In genomic region chr5:65803699-65804426, GRCh38 we compare ENCODE assay signal across 17 cellular contexts.
DNase-seq lines count a peak whose midpoint lies in the region; ATAC-seq, FAIRE-seq and TF ChIP-seq lines count a peak whose summit lies in the region.
"Had no signal": no experiment of that assay in that cellular context is flagged by ENCODE, and none has a peak within 500 bp of the region (broad histone marks: within the 10 kb centered on the region; RNA-seq: fewer than 3 reads in every experiment).

No MANE protein-coding gene starts in this region.

- TF ChIP-seq EP300 in SK-N-SH (IDR thresholded peaks at IDR 0.05; ENCODE audit: borderline replicate concordance in 1 of 2, low read depth in 1 of 2, low read length in 1 of 2) (no peak), GM12878 (IDR thresholded peaks at IDR 0.05; ENCODE audit: borderline replicate concordance in 1 of 2, control insufficient read depth in 1 of 2, low read depth in 2 of 2, low read length in 2 of 2) (no peak), upper lobe of left lung (IDR thresholded peaks at IDR 0.05) (no peak)

- peak overlapping the region; percentile 41 for H3K4me3 Mint-ChIP-seq in natural killer cell treated with Interleukin-12 subunit alpha and Interleukin-12 subunit beta and Interleukin-15 and Interleukin-18, amount 100 ng/mL, for 72 hours
- H3K4me3 Mint-ChIP-seq in natural killer cell = no peak overlapping the region
- H3K4me3 Mint-ChIP-seq: dendritic cell treated with granulocyte-macrophage colony-stimulating factor and Interleukin-4, amounts not matched to agents 40 ng/mL and 50 ng/mL, for 4 days; WTC11 had no signal

- no peak overlapping the region for H3K27ac Mint-ChIP-seq in natural killer cell treated with Interleukin-12 subunit alpha and Interleukin-12 subunit beta and Interleukin-15 and Interleukin-18, amount 100 ng/mL, for 72 hours
- H3K27ac Mint-ChIP-seq in natural killer cell = no peak overlapping the region
- H3K27ac Mint-ChIP-seq: dendritic cell treated with granulocyte-macrophage colony-stimulating factor and Interleukin-4, amounts not matched to agents 40 ng/mL and 50 ng/mL, for 4 days; WTC11 had no signal

- TF ChIP-seq POLR2A in GM12878 (IDR thresholded peaks at IDR 0.05; ENCODE audit: low read depth, low read length) = no peak
- TF ChIP-seq POLR2A in upper lobe of left lung (IDR thresholded peaks at IDR 0.05) = no peak

- H3K79me2 ChIP-seq in SK-N-SH (ENCODE audit: insufficient read depth) (no peaks in the 10 kb centered on the region), GM12878 (ENCODE audit: control insufficient read depth, insufficient read depth, low read length) (no peaks in the 10 kb centered on the region)

- CTCF ChIA-PET in SK-N-SH (lab: Yijun Ruan, JAX) = interaction anchor here (1.3 to 1.4 kb wide), 2 partner anchors 22 to 367 kb away, joined by 3 read pairs; no protein-coding TSS in a partner anchor
- CTCF ChIA-PET in GM12878 (lab: Yijun Ruan, JAX) = interaction anchor here (1.0 to 1.8 kb wide), 2 partner anchors 14 to 15 kb away, joined by 3 read pairs; no protein-coding TSS in a partner anchor

- H3K4me1 ChIP-seq in SK-N-SH (ENCODE audit: control insufficient read depth in 1 of 2, insufficient read depth in 2 of 2, low read depth in 1 of 2, low read length in 1 of 2) (peaks cover 0 to 3% of the 10 kb centered on the region in 2 experiments; a peak in 2 of 4 replicates), GM12878 (ENCODE audit: control insufficient read depth, insufficient read depth, low read length) (no peaks in the 10 kb centered on the region), upper lobe of left lung (no peaks in the 10 kb centered on the region), right atrium auricular region (no peaks in the 10 kb centered on the region)

- TF ChIP-seq RAD21 in SK-N-SH (IDR thresholded peaks at IDR 0.05; ENCODE audit: low read length) = no peak
- no peak for TF ChIP-seq RAD21 in GM12878 (IDR thresholded peaks at IDR 0.05; ENCODE audit: insufficient read depth, low read depth, low read length)

- no peak for DNase-seq in natural killer cell treated with Interleukin-12 subunit alpha and Interleukin-12 subunit beta and Interleukin-15 and Interleukin-18, amount 100 ng/mL, for 72 hours (ENCODE audit: low spot score)
- DNase-seq in natural killer cell (no peak), SK-N-SH (no peak), GM12878 (ENCODE audit: low read depth, low spot score) (no peak), upper lobe of left lung (peak in 1 of 2 donors; percentile 42), right atrium auricular region (ENCODE audit: low spot score) (no peak)
- DNase-seq: DMS79; NCI-H187; NCI-H69; stimulated activated CD4-positive, alpha-beta T cell treated with anti-CD3 and anti-CD28 coated beads, Interleukin-4, amount 100 ng/mL, for 24 hours; stimulated activated naive CD4-positive, alpha-beta T cell treated with Interleukin-2 at 50 U/mL for 16 hours had no signal

- peaks cover 14 to 25% of the 10 kb centered on the region in 2 donors for H3K4me1 Mint-ChIP-seq in natural killer cell treated with Interleukin-12 subunit alpha and Interleukin-12 subunit beta and Interleukin-15 and Interleukin-18, amount 100 ng/mL, for 72 hours (ENCODE audit: low read depth in 2 of 2)
- peaks cover 6 to 10% of the 10 kb centered on the region in 2 donors for H3K4me1 Mint-ChIP-seq in natural killer cell
- H3K4me1 Mint-ChIP-seq: WTC11 had no signal

- ATAC-seq in natural killer cell treated with Interleukin-12 subunit alpha and Interleukin-12 subunit beta and Interleukin-15 and Interleukin-18, amount 100 ng/mL, for 72 hours = peak; percentile 61
- ATAC-seq in natural killer cell = no peak
- peak; percentile 65 for ATAC-seq in GM12878
- ATAC-seq in upper lobe of left lung (ENCODE audit: low FRiP score in 2 of 2) = peak; percentile 17 to 28
- ATAC-seq in GM21576 (IDR thresholded peaks at IDR 0.05; ENCODE audit: unreplicated experiment) = no peak
- no peak for ATAC-seq in HG02678 (IDR thresholded peaks at IDR 0.05; ENCODE audit: unreplicated experiment)
- ATAC-seq: WTC11 had no signal

- no peak for TF ChIP-seq CTCF in natural killer cell (IDR thresholded peaks at IDR 0.05)
- TF ChIP-seq CTCF in SK-N-SH (IDR thresholded peaks at IDR 0.05) = no peak
- TF ChIP-seq CTCF in GM12878 (IDR thresholded peaks at IDR 0.05 in 2 of 3, conservative IDR thresholded peaks at IDR 0.05 in 1 of 3; ENCODE audit: control insufficient read depth in 2 of 3, extremely low read depth in 1 of 3, insufficient read depth in 1 of 3, low read depth in 3 of 3, low read length in 3 of 3) = no peak
- no peak for TF ChIP-seq CTCF in upper lobe of left lung (IDR thresholded peaks at IDR 0.05)
- no peak for TF ChIP-seq CTCF in right atrium auricular region (IDR thresholded peaks at IDR 0.05)

- peaks cover 9% of the 10 kb centered on the region for H3K36me3 Mint-ChIP-seq in natural killer cell treated with Interleukin-12 subunit alpha and Interleukin-12 subunit beta and Interleukin-15 and Interleukin-18, amount 100 ng/mL, for 72 hours
- H3K36me3 Mint-ChIP-seq in natural killer cell = no peaks in the 10 kb centered on the region

- WGBS in SK-N-SH (ENCODE audit: low lambda C conversion rate) = 89% methylated on average over 5 of the region's 5 CpGs
- WGBS in GM12878 (ENCODE audit: insufficient coverage, insufficient replicate concordance, low lambda C conversion rate, missing lambda C conversion rate) = 79% methylated on average over 5 of the region's 5 CpGs
- WGBS in upper lobe of left lung, 2 donors = 73 to 85% methylated on average over 2 to 5 of the region's 5 CpGs

- peak; percentile 38 for FAIRE-seq in GM12878 (lab: Jason Lieb, UNC)
- FAIRE-seq: frontal cortex, islet of Langerhans had no signal

- BruUV-seq in GM12878 (replicated peaks; lab: Mats Ljungman, UMichigan) = no TSS peak

- H3K4me2 ChIP-seq in SK-N-SH (no peak overlapping the region), GM12878 (ENCODE audit: control insufficient read depth, insufficient read depth) (no peak overlapping the region)

- H2AFZ ChIP-seq in SK-N-SH (ENCODE audit: low read depth) (no peak overlapping the region), GM12878 (ENCODE audit: control insufficient read depth, low read depth, low read length) (no peak overlapping the region)

- H3K27me3 Mint-ChIP-seq in natural killer cell treated with Interleukin-12 subunit alpha and Interleukin-12 subunit beta and Interleukin-15 and Interleukin-18, amount 100 ng/mL, for 72 hours = no peaks in the 10 kb centered on the region
- H3K27me3 Mint-ChIP-seq in natural killer cell (ENCODE audit: low read depth in 2 of 2) = no peaks in the 10 kb centered on the region
- H3K27me3 Mint-ChIP-seq: dendritic cell treated with granulocyte-macrophage colony-stimulating factor and Interleukin-4, amounts not matched to agents 40 ng/mL and 50 ng/mL, for 4 days had no signal

- H3F3A ChIP-seq in SK-N-SH (replicated peaks; ENCODE audit: insufficient read depth) = peaks cover 17% of the 10 kb centered on the region

- H4K20me1 ChIP-seq in SK-N-SH (ENCODE audit: insufficient read depth) (no peaks in the 10 kb centered on the region), GM12878 (ENCODE audit: control insufficient read depth, insufficient read depth) (no peaks in the 10 kb centered on the region)

- no peaks in the 10 kb centered on the region for H3K9me3 ChIP-seq in SK-N-SH
- H3K9me3 ChIP-seq in GM12878 (replicated peaks; ENCODE audit: control insufficient read depth, insufficient read depth, low read length) = peaks cover 11% of the 10 kb centered on the region; the same call in 2 of the 3 replicates
- H3K9me3 ChIP-seq in upper lobe of left lung = peaks cover 0 to 3% (median 0%) of the 10 kb centered on the region in 4 donors
- H3K9me3 ChIP-seq in right atrium auricular region = no peaks in the 10 kb centered on the region

- intact Hi-C loops in natural killer cell (cut with micrococcal nuclease) = no loop called here
- intact Hi-C loops in GM12878 (cut with micrococcal nuclease; ENCODE audit: unreplicated experiment) = no loop called here

- POLR2A ChIA-PET in SK-N-SH (lab: Yijun Ruan, JAX) = no interaction called here
- POLR2A ChIA-PET in GM12878 (lab: Charles Lee) = interaction anchor here (0.5 kb wide), 1 partner anchor 13 kb away, joined by 4 read pairs; no protein-coding TSS in a partner anchor

- H3K9ac ChIP-seq in SK-N-SH = no peak overlapping the region
- no peak overlapping the region for H3K9ac ChIP-seq in GM12878 (ENCODE audit: control insufficient read depth, insufficient read depth, low read length)

- H3K27me3 ChIP-seq in SK-N-SH (ENCODE audit: insufficient read depth) (no peaks in the 10 kb centered on the region), GM12878 (replicated peaks in 1 of 2; ENCODE audit: control insufficient read depth in 2 of 2, insufficient read depth in 2 of 2, low read length in 1 of 2) (no peaks in the 10 kb centered on the region), upper lobe of left lung (no peaks in the 10 kb centered on the region), right atrium auricular region (no peaks in the 10 kb centered on the region)

- H3K4me3 ChIP-seq in SK-N-SH (ENCODE audit: low read depth in 2 of 2, low read length in 1 of 2) = no peak overlapping the region
- H3K4me3 ChIP-seq in GM12878 = no peak overlapping the region
- H3K4me3 ChIP-seq in upper lobe of left lung = no peak overlapping the region
- no peak overlapping the region for H3K4me3 ChIP-seq in right atrium auricular region

- H3K27ac ChIP-seq in SK-N-SH (ENCODE audit: low read depth in 2 of 2, low read length in 1 of 2) (no peak overlapping the region), GM12878 (ENCODE audit: control insufficient read depth, insufficient read depth) (no peak overlapping the region), upper lobe of left lung (no peak overlapping the region), right atrium auricular region (no peak overlapping the region)

- in situ Hi-C loops in GM12878 (cut with MboI) = no loop called here

- peaks cover 2 to 22% of the 10 kb centered on the region in 2 experiments for H3K36me3 ChIP-seq in SK-N-SH (replicated peaks in 1 of 2; ENCODE audit: control insufficient read depth in 1 of 2, insufficient read depth in 2 of 2, low read length in 1 of 2)
- no peaks in the 10 kb centered on the region; a peak in 1 of 4 replicates for H3K36me3 ChIP-seq in GM12878 (ENCODE audit: control insufficient read depth in 2 of 2, insufficient read depth in 2 of 2, low read length in 1 of 2)
- no peaks in the 10 kb centered on the region for H3K36me3 ChIP-seq in upper lobe of left lung
- H3K36me3 ChIP-seq in right atrium auricular region = no peaks in the 10 kb centered on the region

- no peaks in the 10 kb centered on the region for H3K9me2 ChIP-seq in SK-N-SH

- SMC1A ChIA-PET in GM12878 (lab: Charles Lee; ENCODE audit: uncharacterized antibody, unreplicated experiment) = interaction anchor here (1.8 kb wide), 1 partner anchor 12 kb away, joined by 5 read pairs; no protein-coding TSS in a partner anchor

- RAD21 ChIA-PET in GM12878 (lab: Charles Lee; ENCODE audit: unreplicated experiment) = no interaction called here

- H3K9me3 Mint-ChIP-seq in natural killer cell treated with Interleukin-12 subunit alpha and Interleukin-12 subunit beta and Interleukin-15 and Interleukin-18, amount 100 ng/mL, for 72 hours = no peaks in the 10 kb centered on the region
- no peaks in the 10 kb centered on the region for H3K9me3 Mint-ChIP-seq in natural killer cell
- H3K9me3 Mint-ChIP-seq: WTC11 had no signal

TF ChIP-seq in GM12878, 131 proteins besides CTCF, POLR2A, EP300 and RAD21 (continues in another document):
- TF ChIP-seq KDM1A (IDR thresholded peaks at IDR 0.05; ENCODE audit: borderline replicate concordance) (no peak), TBL1XR1 (IDR thresholded peaks at IDR 0.05; ENCODE audit: low read depth, low read length) (no peak)

Comparison
In these comparisons a context has a peak if more than half of its experiments do, and no peak if none do; other contexts are left out.
1. ATAC-seq: peak in natural killer cell treated with Interleukin-12 subunit alpha and Interleukin-12 subunit beta and Interleukin-15 and Interleukin-18, amount 100 ng/mL, for 72 hours (2 of 2), GM12878 (single experiment) and upper lobe of left lung (2 of 2); none in natural killer cell (0 of 3), GM21576 (single experiment) and HG02678 (single experiment).